ENCODE assay signal across 12 cellular contexts in the genomic region with DNA sequence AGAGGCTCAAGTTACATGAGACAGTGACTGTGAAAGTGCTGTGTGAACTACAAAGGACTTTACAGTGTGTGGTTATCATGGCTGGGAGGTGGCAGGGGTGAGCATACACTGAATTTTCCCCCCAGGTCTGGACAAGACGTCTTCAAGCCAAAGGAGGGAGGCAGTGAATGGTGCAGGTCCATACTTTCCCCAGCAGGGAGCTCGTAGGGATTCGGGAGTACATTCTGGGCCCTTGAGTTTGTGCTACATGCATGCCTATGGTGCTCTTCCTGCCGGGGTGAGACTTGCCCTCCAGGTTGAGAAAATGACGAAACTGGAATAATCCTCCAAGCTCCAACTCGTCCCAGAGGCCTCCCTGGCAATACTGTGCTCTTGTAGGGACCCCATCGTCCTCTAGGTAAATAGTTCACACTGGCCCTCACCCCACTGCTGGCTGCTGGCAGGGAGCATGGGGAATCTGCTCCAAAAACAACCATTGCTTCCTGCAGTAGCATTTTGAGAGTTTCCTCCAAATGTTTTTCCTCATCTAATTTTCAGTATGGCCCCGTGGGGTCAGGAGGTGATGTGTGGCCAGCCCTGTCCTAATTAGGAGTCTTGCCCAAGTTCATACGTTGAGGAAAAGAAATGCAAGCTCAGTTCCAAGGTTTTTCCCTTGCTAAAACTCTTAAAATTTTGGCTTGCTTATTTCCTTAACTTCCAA. TPM values are rescaled to one million over a fixed set of nuclear protein-coding genes. Genes with fewer than 3 reads are reported as not detected.
DNase-seq lines count a peak whose midpoint lies in the region; ATAC-seq, FAIRE-seq and TF ChIP-seq lines count a peak whose summit lies in the region.
"Had no signal": no experiment of that assay in that cellular context is flagged by ENCODE, and none has a peak within 500 bp of the region (broad histone marks: within the 10 kb centered on the region; RNA-seq: fewer than 3 reads in every experiment).

No MANE protein-coding gene starts in this region.

- no peak for TF ChIP-seq EP300 in A549 (IDR thresholded peaks at IDR 0.05)

- ATAC-seq in A549 (peak in 1 of 2 experiments; percentile 28; a peak in 1 of 6 replicates), omental fat pad (ENCODE audit: low FRiP score) (no peak), HG03135 (IDR thresholded peaks at IDR 0.05; ENCODE audit: unreplicated experiment) (no peak)

- no peak for TF ChIP-seq POLR2A in A549 (IDR thresholded peaks at IDR 0.05; ENCODE audit: low read length)
- no peak for TF ChIP-seq POLR2A in H54 (IDR thresholded peaks at IDR 0.05; ENCODE audit: low read depth, low read length)

- no peaks in the 10 kb centered on the region for H3K9me3 ChIP-seq in A549
- H3K9me3 ChIP-seq: body of pancreas, prostate gland had no signal

- peak in 1 of 2 experiments; percentile 27 for DNase-seq in A549 (ENCODE audit: low read depth in 1 of 2, low spot score in 1 of 2)
- DNase-seq in ELF-1 (ENCODE audit: low read depth, low spot score): peak; percentile 26
- no peak for DNase-seq in activated T-helper 2 cell treated with anti-CD3 and anti-CD28 coated beads, Interferon-gamma antibody, Interleukin-2, Interleukin-4, amounts not matched to agents 10 μg/mL and 5 μg/mL and 100 μg/mL, durations not matched to agents 14 hours and 24 hours and 36 hours (ENCODE audit: low spot score)
- DNase-seq in immature natural killer cell: no peak
- DNase-seq in omental fat pad (ENCODE audit: low spot score): no peak
- DNase-seq in H54 (ENCODE audit: insufficient read length, low spot score): no peak
- no peak for DNase-seq in NCI-H510A (lab: John Stamatoyannopoulos, UW)
- DNase-seq: body of pancreas, Karpas-422, NCI-H748 treated with DMSO at 0.1 percent for 48 hours had no signal

- H3K27me3 Mint-ChIP-seq in activated T-helper 2 cell treated with anti-CD3 and anti-CD28 coated beads, Interferon-gamma antibody, Interleukin-2, Interleukin-4, amounts not matched to agents 10 μg/mL and 5 μg/mL and 100 μg/mL, durations not matched to agents 14 hours and 24 hours and 36 hours (ENCODE audit: low read depth): peaks cover 5% of the 10 kb centered on the region
- H3K27me3 Mint-ChIP-seq in immature natural killer cell (ENCODE audit: low read depth in 3 of 3): peaks cover 4 to 6% (median 4%) of the 10 kb centered on the region in 3 donors

- FAIRE-seq in A549 (lab: Jason Lieb, UNC) (no peak), H54 (lab: Jason Lieb, UNC) (no peak)

- H3K4me3 ChIP-seq in A549: no peak overlapping the region

- H3K9me3 Mint-ChIP-seq in activated T-helper 2 cell treated with anti-CD3 and anti-CD28 coated beads, Interferon-gamma antibody, Interleukin-2, Interleukin-4, amounts not matched to agents 10 μg/mL and 5 μg/mL and 100 μg/mL, durations not matched to agents 14 hours and 24 hours and 36 hours: no peaks in the 10 kb centered on the region
- peaks cover 0 to 2% (median 0%) of the 10 kb centered on the region in 6 donors for H3K9me3 Mint-ChIP-seq in immature natural killer cell

- CTCF ChIA-PET in A549 (lab: Yijun Ruan, JAX): interaction anchor here (0.7 to 4.9 kb wide), 19 partner anchors 8 to 570 kb away, joined by 3 to 33 read pairs (median 5); partner anchors contain the start of gene STX16

- H3K36me3 Mint-ChIP-seq in activated T-helper 2 cell treated with anti-CD3 and anti-CD28 coated beads, Interferon-gamma antibody, Interleukin-2, Interleukin-4, amounts not matched to agents 10 μg/mL and 5 μg/mL and 100 μg/mL, durations not matched to agents 14 hours and 24 hours and 36 hours (ENCODE audit: low read depth): no peaks in the 10 kb centered on the region
- H3K36me3 Mint-ChIP-seq in immature natural killer cell: peaks cover 15 to 51% (median 15%) of the 10 kb centered on the region in 3 donors

- TF ChIP-seq CTCF in A549 (IDR thresholded peaks at IDR 0.05) (no peak), omental fat pad (IDR thresholded peaks at IDR 0.05) (no peak)

- peaks cover 13% of the 10 kb centered on the region for H3K4me1 Mint-ChIP-seq in activated T-helper 2 cell treated with anti-CD3 and anti-CD28 coated beads, Interferon-gamma antibody, Interleukin-2, Interleukin-4, amounts not matched to agents 10 μg/mL and 5 μg/mL and 100 μg/mL, durations not matched to agents 14 hours and 24 hours and 36 hours (ENCODE audit: low read depth)
- H3K4me1 Mint-ChIP-seq in immature natural killer cell: peaks cover 23 to 47% of the 10 kb centered on the region in 2 donors

- 71% methylated on average over 9 of the region's 9 CpGs for WGBS in A549 (ENCODE audit: missing lambda C conversion rate)

- H3K4me3 Mint-ChIP-seq in activated T-helper 2 cell treated with anti-CD3 and anti-CD28 coated beads, Interferon-gamma antibody, Interleukin-2, Interleukin-4, amounts not matched to agents 10 μg/mL and 5 μg/mL and 100 μg/mL, durations not matched to agents 14 hours and 24 hours and 36 hours (ENCODE audit: low read depth): peak overlapping the region; percentile 51
- H3K4me3 Mint-ChIP-seq in immature natural killer cell: peak overlapping the region; percentile 27 to 68 (median 44)

- peak overlapping the region; percentile 94; the same call in 2 of the 3 replicates for H3K4me2 ChIP-seq in A549

- TF ChIP-seq RAD21 in A549 (conservative IDR thresholded peaks at IDR 0.05 in 1 of 2, IDR thresholded peaks at IDR 0.05 in 1 of 2): no peak

- intact Hi-C loops in activated T-helper 2 cell treated with anti-CD3 and anti-CD28 coated beads, Interferon-gamma antibody, Interleukin-2, Interleukin-4, amounts not matched to agents 10 μg/mL and 5 μg/mL and 100 μg/mL, durations not matched to agents 14 hours and 24 hours and 36 hours (cut with micrococcal nuclease): loop anchor here (5.0 to 10.0 kb wide), 2 partner anchors 184 to 349 kb away; no protein-coding TSS in a partner anchor

- H3K27ac Mint-ChIP-seq in activated T-helper 2 cell treated with anti-CD3 and anti-CD28 coated beads, Interferon-gamma antibody, Interleukin-2, Interleukin-4, amounts not matched to agents 10 μg/mL and 5 μg/mL and 100 μg/mL, durations not matched to agents 14 hours and 24 hours and 36 hours: no peak overlapping the region
- H3K27ac Mint-ChIP-seq in immature natural killer cell: peak overlapping the region; percentile 8 to 79 (median 66)

- no peak overlapping the region; a peak in 1 of 6 replicates for H3K27ac ChIP-seq in A549

- peaks cover 6% of the 10 kb centered on the region; the same call in 2 of the 3 replicates for H3K4me1 ChIP-seq in A549
- H3K4me1 ChIP-seq: prostate gland had no signal

- POLR2A ChIA-PET in A549 (lab: Yijun Ruan, JAX): no interaction called here

TF ChIP-seq in A549, 52 proteins besides CTCF, POLR2A, EP300 and RAD21:
- TF ChIP-seq JUN (IDR thresholded peaks at IDR 0.05) (no peak), TP53 (CRISPR knock-in tag; IDR thresholded peaks at IDR 0.05) (no peak)

RNA-seq across cellular contexts. Expression of gene ZNF831, which starts 57.6 kb away (rescaled TPM):
- polyA plus RNA-seq in A549 (2011; rRNA removed) (not detected in 2 replicates), A549 (2017; fragmentation: RNase III; extraction: RNeasy Plus Mini Kit Qiagen cat#74134 plus additional on column Dnase treatment) (not detected in 3 replicates), immature natural killer cell (1 to 10 TPM in 2 of 3 donors, under 1 TPM in 1; 0.59 to 8.4 (median 2.0) TPM)
- polyA plus RNA-seq in A549 (2012; cell fraction: cytosol; rRNA removed): not detected in 2 replicates
- not detected in 2 replicates for polyA plus RNA-seq in A549 (2012; cell fraction: nucleus; rRNA removed)
- polyA minus RNA-seq in A549 (2011; rRNA and poly(A)+ RNA removed): not detected in 2 replicates
- total RNA-seq in activated T-helper 2 cell treated with anti-CD3 and anti-CD28 coated beads, Interferon-gamma antibody, Interleukin-2, Interleukin-4, amounts not matched to agents 10 μg/mL and 5 μg/mL and 100 μg/mL, durations not matched to agents 14 hours and 24 hours and 36 hours: 3.0 and 3.3 TPM in 2 replicates
- 1 to 10 TPM; 1.3 to 3.6 (median 2.0) TPM for total RNA-seq in omental fat pad
